ENCODE assay signal across 1 cellular context in the genomic region with DNA sequence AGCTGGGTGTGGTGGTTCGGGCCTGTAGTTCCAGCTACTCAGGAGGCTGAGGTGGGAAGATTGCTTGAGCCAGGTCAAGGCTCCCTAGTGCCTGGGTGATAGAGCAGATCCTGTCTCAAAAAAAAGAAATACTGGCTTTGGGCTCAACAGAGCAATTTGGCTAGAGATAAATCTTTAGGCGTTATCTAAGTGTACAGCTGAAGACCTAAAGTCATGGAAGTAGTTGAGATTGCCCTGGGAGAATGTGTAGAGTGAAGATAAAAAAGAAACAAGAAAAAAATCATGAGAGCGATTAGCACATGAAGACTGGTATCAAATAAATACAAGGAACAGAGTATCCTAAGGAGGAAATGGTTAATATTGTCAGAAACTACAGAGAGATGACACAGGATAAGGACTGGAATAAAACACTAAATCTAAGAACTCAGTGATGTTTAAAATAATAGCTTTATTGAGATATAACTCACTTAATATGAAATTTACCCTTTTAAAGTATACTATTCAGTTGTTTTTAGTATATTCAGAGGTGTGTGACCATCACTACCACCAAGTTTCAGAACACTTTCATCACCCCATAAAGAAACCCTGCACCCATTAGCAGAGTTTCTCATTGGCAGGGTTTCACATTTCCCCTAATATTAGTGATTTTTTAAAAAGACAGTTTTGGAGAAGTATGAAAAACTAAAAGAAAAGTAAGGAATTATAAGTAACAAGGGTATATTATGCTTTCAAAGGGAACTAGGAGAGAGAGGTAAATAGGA.
TF ChIP-seq lines count a peak whose summit lies in the region.

No MANE protein-coding gene starts in this region.

TF ChIP-seq in K562, 482 proteins besides CTCF, POLR2A, EP300 and RAD21 (continued from another document and continues in another):
- peak; percentile 65; the same call in 1 of the 2 replicates for TF ChIP-seq CREB1 (IDR thresholded peaks at IDR 0.05)
- no peak for TF ChIP-seq CREB1 (CRISPR knock-in tag; IDR thresholded peaks at IDR 0.05)
- no peak for TF ChIP-seq C11orf30 (IDR thresholded peaks at IDR 0.05; ENCODE audit: low read depth)
- no peak for TF ChIP-seq CEBPB (tag; IDR thresholded peaks at IDR 0.05)
- TF ChIP-seq ZNF76 (CRISPR knock-in tag; IDR thresholded peaks at IDR 0.05; ENCODE audit: borderline replicate concordance): no peak
- peak; percentile 84; the same call in 1 of the 2 replicates for TF ChIP-seq GATAD2B (IDR thresholded peaks at IDR 0.05; ENCODE audit: borderline replicate concordance)
- TF ChIP-seq, protein P1, sequence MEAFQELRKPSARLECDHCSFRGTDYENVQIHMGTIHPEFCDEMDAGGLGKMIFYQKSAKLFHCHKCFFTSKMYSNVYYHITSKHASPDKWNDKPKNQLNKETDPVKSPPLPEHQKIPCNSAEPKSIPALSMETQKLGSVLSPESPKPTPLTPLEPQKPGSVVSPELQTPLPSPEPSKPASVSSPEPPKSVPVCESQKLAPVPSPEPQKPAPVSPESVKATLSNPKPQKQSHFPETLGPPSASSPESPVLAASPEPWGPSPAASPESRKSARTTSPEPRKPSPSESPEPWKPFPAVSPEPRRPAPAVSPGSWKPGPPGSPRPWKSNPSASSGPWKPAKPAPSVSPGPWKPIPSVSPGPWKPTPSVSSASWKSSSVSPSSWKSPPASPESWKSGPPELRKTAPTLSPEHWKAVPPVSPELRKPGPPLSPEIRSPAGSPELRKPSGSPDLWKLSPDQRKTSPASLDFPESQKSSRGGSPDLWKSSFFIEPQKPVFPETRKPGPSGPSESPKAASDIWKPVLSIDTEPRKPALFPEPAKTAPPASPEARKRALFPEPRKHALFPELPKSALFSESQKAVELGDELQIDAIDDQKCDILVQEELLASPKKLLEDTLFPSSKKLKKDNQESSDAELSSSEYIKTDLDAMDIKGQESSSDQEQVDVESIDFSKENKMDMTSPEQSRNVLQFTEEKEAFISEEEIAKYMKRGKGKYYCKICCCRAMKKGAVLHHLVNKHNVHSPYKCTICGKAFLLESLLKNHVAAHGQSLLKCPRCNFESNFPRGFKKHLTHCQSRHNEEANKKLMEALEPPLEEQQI (IDR thresholded peaks at IDR 0.05): peak; percentile 98
- no peak for TF ChIP-seq CHD1 (IDR thresholded peaks at IDR 0.05; ENCODE audit: low read length)
- TF ChIP-seq ZFX (CRISPR knock-in tag; IDR thresholded peaks at IDR 0.05): no peak
- TF ChIP-seq MYC (IDR thresholded peaks at IDR 0.05; ENCODE audit: low read depth, low read length): peak; percentile 56
- no peak for TF ChIP-seq MYC (CRISPR knock-in tag; IDR thresholded peaks at IDR 0.05; ENCODE audit: borderline replicate concordance, low read depth)
- no peak for TF ChIP-seq HIVEP1 (CRISPR knock-in tag; IDR thresholded peaks at IDR 0.05)
- TF ChIP-seq WHSC1 (IDR thresholded peaks at IDR 0.05; ENCODE audit: low read length): no peak
- TF ChIP-seq ZNF174 (CRISPR knock-in tag; IDR thresholded peaks at IDR 0.05): no peak
- no peak for TF ChIP-seq IRF9 (tag; IDR thresholded peaks at IDR 0.05)
- TF ChIP-seq NCOA1 (IDR thresholded peaks at IDR 0.05; ENCODE audit: low read depth): peak; percentile 89
- TF ChIP-seq ZBTB2 (IDR thresholded peaks at IDR 0.05): peak; percentile 78; the same call in 1 of the 2 replicates
- no peak for TF ChIP-seq RBFOX2 (IDR thresholded peaks at IDR 0.05; ENCODE audit: low read depth, low read length)
- no peak for TF ChIP-seq DDX20 (tag; IDR thresholded peaks at IDR 0.05; ENCODE audit: low read depth)
- TF ChIP-seq, protein P2, sequence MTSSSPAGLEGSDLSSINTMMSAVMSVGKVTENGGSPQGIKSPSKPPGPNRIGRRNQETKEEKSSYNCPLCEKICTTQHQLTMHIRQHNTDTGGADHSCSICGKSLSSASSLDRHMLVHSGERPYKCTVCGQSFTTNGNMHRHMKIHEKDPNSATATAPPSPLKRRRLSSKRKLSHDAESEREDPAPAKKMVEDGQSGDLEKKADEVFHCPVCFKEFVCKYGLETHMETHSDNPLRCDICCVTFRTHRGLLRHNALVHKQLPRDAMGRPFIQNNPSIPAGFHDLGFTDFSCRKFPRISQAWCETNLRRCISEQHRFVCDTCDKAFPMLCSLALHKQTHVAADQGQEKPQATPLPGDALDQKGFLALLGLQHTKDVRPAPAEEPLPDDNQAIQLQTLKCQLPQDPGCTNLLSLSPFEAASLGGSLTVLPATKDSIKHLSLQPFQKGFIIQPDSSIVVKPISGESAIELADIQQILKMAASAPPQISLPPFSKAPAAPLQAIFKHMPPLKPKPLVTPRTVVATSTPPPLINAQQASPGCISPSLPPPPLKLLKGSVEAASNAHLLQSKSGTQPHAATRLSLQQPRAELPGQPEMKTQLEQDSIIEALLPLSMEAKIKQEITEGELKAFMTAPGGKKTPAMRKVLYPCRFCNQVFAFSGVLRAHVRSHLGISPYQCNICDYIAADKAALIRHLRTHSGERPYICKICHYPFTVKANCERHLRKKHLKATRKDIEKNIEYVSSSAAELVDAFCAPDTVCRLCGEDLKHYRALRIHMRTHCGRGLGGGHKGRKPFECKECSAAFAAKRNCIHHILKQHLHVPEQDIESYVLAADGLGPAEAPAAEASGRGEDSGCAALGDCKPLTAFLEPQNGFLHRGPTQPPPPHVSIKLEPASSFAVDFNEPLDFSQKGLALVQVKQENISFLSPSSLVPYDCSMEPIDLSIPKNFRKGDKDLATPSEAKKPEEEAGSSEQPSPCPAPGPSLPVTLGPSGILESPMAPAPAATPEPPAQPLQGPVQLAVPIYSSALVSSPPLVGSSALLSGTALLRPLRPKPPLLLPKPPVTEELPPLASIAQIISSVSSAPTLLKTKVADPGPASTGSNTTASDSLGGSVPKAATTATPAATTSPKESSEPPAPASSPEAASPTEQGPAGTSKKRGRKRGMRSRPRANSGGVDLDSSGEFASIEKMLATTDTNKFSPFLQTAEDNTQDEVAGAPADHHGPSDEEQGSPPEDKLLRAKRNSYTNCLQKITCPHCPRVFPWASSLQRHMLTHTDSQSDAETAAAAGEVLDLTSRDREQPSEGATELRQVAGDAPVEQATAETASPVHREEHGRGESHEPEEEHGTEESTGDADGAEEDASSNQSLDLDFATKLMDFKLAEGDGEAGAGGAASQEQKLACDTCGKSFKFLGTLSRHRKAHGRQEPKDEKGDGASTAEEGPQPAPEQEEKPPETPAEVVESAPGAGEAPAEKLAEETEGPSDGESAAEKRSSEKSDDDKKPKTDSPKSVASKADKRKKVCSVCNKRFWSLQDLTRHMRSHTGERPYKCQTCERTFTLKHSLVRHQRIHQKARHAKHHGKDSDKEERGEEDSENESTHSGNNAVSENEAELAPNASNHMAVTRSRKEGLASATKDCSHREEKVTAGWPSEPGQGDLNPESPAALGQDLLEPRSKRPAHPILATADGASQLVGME (CRISPR knock-in tag; IDR thresholded peaks at IDR 0.05): no peak
- TF ChIP-seq E2F3 (CRISPR knock-in tag; IDR thresholded peaks at IDR 0.05): no peak
- no peak for TF ChIP-seq PHF8 (IDR thresholded peaks at IDR 0.05; ENCODE audit: borderline replicate concordance, low read length)
- TF ChIP-seq ZFP91 (CRISPR knock-in tag; IDR thresholded peaks at IDR 0.05): no peak
- peak; percentile 9; the same call in 1 of the 2 replicates for TF ChIP-seq HMG20A (CRISPR knock-in tag; conservative IDR thresholded peaks at IDR 0.05)
- TF ChIP-seq, protein P3, sequence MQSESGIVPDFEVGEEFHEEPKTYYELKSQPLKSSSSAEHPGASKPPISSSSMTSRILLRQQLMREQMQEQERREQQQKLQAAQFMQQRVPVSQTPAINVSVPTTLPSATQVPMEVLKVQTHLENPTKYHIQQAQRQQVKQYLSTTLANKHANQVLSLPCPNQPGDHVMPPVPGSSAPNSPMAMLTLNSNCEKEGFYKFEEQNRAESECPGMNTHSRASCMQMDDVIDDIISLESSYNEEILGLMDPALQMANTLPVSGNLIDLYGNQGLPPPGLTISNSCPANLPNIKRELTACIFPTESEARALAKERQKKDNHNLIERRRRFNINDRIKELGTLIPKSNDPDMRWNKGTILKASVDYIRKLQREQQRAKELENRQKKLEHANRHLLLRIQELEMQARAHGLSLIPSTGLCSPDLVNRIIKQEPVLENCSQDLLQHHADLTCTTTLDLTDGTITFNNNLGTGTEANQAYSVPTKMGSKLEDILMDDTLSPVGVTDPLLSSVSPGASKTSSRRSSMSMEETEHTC (IDR thresholded peaks at IDR 0.05): peak; percentile 38; the same call in 1 of the 2 replicates
- no peak for TF ChIP-seq RBM25 (IDR thresholded peaks at IDR 0.05; ENCODE audit: low read depth, low read length, severe bottlenecking)
- TF ChIP-seq POLR2AphosphoS5 (IDR thresholded peaks at IDR 0.05; ENCODE audit: control insufficient read depth, insufficient read depth, low read depth, low read length): peak; percentile 96
- TF ChIP-seq FOXK2 (conservative IDR thresholded peaks at IDR 0.05 in 1 of 2, IDR thresholded peaks at IDR 0.05 in 1 of 2; ENCODE audit: low read depth in 2 of 2): peak; percentile 74 to 86; a peak in 3 of 4 replicates
- TF ChIP-seq JUNB (CRISPR knock-in tag; conservative IDR thresholded peaks at IDR 0.05): no peak
- TF ChIP-seq, protein P4, sequence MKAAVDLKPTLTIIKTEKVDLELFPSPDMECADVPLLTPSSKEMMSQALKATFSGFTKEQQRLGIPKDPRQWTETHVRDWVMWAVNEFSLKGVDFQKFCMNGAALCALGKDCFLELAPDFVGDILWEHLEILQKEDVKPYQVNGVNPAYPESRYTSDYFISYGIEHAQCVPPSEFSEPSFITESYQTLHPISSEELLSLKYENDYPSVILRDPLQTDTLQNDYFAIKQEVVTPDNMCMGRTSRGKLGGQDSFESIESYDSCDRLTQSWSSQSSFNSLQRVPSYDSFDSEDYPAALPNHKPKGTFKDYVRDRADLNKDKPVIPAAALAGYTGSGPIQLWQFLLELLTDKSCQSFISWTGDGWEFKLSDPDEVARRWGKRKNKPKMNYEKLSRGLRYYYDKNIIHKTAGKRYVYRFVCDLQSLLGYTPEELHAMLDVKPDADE (conservative IDR thresholded peaks at IDR 0.05; ENCODE audit: control insufficient read depth, low read depth, low read length): no peak
- TF ChIP-seq, protein P5, sequence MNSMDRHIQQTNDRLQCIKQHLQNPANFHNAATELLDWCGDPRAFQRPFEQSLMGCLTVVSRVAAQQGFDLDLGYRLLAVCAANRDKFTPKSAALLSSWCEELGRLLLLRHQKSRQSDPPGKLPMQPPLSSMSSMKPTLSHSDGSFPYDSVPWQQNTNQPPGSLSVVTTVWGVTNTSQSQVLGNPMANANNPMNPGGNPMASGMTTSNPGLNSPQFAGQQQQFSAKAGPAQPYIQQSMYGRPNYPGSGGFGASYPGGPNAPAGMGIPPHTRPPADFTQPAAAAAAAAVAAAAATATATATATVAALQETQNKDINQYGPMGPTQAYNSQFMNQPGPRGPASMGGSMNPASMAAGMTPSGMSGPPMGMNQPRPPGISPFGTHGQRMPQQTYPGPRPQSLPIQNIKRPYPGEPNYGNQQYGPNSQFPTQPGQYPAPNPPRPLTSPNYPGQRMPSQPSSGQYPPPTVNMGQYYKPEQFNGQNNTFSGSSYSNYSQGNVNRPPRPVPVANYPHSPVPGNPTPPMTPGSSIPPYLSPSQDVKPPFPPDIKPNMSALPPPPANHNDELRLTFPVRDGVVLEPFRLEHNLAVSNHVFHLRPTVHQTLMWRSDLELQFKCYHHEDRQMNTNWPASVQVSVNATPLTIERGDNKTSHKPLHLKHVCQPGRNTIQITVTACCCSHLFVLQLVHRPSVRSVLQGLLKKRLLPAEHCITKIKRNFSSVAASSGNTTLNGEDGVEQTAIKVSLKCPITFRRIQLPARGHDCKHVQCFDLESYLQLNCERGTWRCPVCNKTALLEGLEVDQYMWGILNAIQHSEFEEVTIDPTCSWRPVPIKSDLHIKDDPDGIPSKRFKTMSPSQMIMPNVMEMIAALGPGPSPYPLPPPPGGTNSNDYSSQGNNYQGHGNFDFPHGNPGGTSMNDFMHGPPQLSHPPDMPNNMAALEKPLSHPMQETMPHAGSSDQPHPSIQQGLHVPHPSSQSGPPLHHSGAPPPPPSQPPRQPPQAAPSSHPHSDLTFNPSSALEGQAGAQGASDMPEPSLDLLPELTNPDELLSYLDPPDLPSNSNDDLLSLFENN (IDR thresholded peaks at IDR 0.05; ENCODE audit: low read depth in 2 of 2, low read length in 2 of 2): peak in 1 of 2 experiments; percentile 97; a peak in 2 of 4 replicates
